9 cellular contexts compared by ENCODE assay signal in genomic region chr4:81040175-81040659, GRCh38. TPM values are rescaled to one million over a fixed set of nuclear protein-coding genes. Genes with fewer than 3 reads are reported as not detected.
DNase-seq lines count a peak whose midpoint lies in the region; ATAC-seq and TF ChIP-seq lines count a peak whose summit lies in the region.
"Had no signal": no experiment of that assay in that cellular context is flagged by ENCODE, and none has a peak within 500 bp of the region (broad histone marks: within the 10 kb centered on the region; RNA-seq: fewer than 3 reads in every experiment).

No MANE protein-coding gene starts in this region.

- H3K18ac ChIP-seq in H9 (ENCODE audit: insufficient read length, low read depth, low read length) (no peak overlapping the region), neuronal stem cell (ENCODE audit: low read length) (no peak overlapping the region)

- H2BK20ac ChIP-seq in H9 (ENCODE audit: low read depth, low read length, poor library complexity, severe bottlenecking) = no peak overlapping the region

- H3K56ac ChIP-seq in H9 (ENCODE audit: insufficient read length, low read depth, low read length) = no peak overlapping the region

- H3K4me1 ChIP-seq in H9 (ENCODE audit: insufficient read depth, low read length) = no peaks in the 10 kb centered on the region
- H3K4me1 ChIP-seq in neuronal stem cell (ENCODE audit: control insufficient read depth in 2 of 2, insufficient read depth in 1 of 2, low read depth in 1 of 2, low read length in 2 of 2) = no peaks in the 10 kb centered on the region

- H2BK12ac ChIP-seq in H9 (ENCODE audit: insufficient read length, low read depth, low read length) (no peak overlapping the region), neuronal stem cell (ENCODE audit: low read length) (no peak overlapping the region)

- H3K23ac ChIP-seq in H9 (ENCODE audit: insufficient read length, low read depth, low read length) (no peak overlapping the region), neuronal stem cell (ENCODE audit: low read depth, low read length, poor library complexity) (no peak overlapping the region)

- H4K8ac ChIP-seq in H9 (replicated peaks; ENCODE audit: insufficient read length, low read depth, low read length) (no peak overlapping the region), neuronal stem cell (ENCODE audit: low read depth, low read length) (no peak overlapping the region)

- H3K23me2 ChIP-seq in H9 (ENCODE audit: insufficient read length, low read depth, low read length, poor library complexity, severe bottlenecking) = no peaks in the 10 kb centered on the region

- peaks cover 0 to 3% of the 10 kb centered on the region in 2 experiments; a peak in 1 of 4 replicates for H3K4me1 Mint-ChIP-seq in H9
- no peaks in the 10 kb centered on the region for H3K4me1 Mint-ChIP-seq in endothelial cell (ENCODE audit: unreplicated experiment)
- H3K4me1 Mint-ChIP-seq in stimulated activated effector memory CD8-positive, alpha-beta T cell treated with anti-CD3 and anti-CD28 coated beads, Interleukin-12 subunit alpha, Interleukin-12 subunit beta, amount 100 ng/mL, for 72 hours = no peaks in the 10 kb centered on the region

- H3K9ac ChIP-seq in H9 (ENCODE audit: extremely low read depth, insufficient read length, low read length) (no peak overlapping the region), neuronal stem cell (ENCODE audit: low read depth, low read length, poor library complexity) (no peak overlapping the region)

- H2AK5ac ChIP-seq in H9 (ENCODE audit: insufficient read length, low read length) = no peak overlapping the region
- no peak overlapping the region for H2AK5ac ChIP-seq in neuronal stem cell (ENCODE audit: low read depth, low read length)

- H3K79me2 ChIP-seq in H9 (ENCODE audit: insufficient read depth, low read length) = no peaks in the 10 kb centered on the region

- no peak overlapping the region for H4K5ac ChIP-seq in H9 (ENCODE audit: insufficient read length, low read depth, low read length)

- no peaks in the 10 kb centered on the region for H3K36me3 ChIP-seq in neuronal stem cell (replicated peaks in 1 of 2; ENCODE audit: control insufficient read depth in 2 of 2, insufficient read depth in 2 of 2, low read length in 2 of 2)

- H2BK15ac ChIP-seq in H9 (ENCODE audit: low read depth, low read length) (no peak overlapping the region), neuronal stem cell (ENCODE audit: low read length) (no peak overlapping the region)

- no peaks in the 10 kb centered on the region for H3K9me3 Mint-ChIP-seq in H9
- H3K9me3 Mint-ChIP-seq in endothelial cell (ENCODE audit: unreplicated experiment) = no peaks in the 10 kb centered on the region
- no peaks in the 10 kb centered on the region for H3K9me3 Mint-ChIP-seq in stimulated activated effector memory CD8-positive, alpha-beta T cell treated with anti-CD3 and anti-CD28 coated beads, Interleukin-12 subunit alpha, Interleukin-12 subunit beta, amount 100 ng/mL, for 72 hours

- H3T11ph ChIP-seq in H9 (ENCODE audit: low read length) = no peak overlapping the region

- H3K27ac Mint-ChIP-seq in H9 (no peak overlapping the region; a peak in 1 of 7 replicates), endothelial cell (ENCODE audit: unreplicated experiment) (no peak overlapping the region)
- H3K27ac Mint-ChIP-seq in stimulated activated effector memory CD8-positive, alpha-beta T cell treated with anti-CD3 and anti-CD28 coated beads, Interleukin-12 subunit alpha, Interleukin-12 subunit beta, amount 100 ng/mL, for 72 hours = no peak overlapping the region

- no peak overlapping the region for H3K14ac ChIP-seq in H9 (ENCODE audit: insufficient read depth, low read length)
- no peak overlapping the region for H3K14ac ChIP-seq in neuronal stem cell (ENCODE audit: low read length)

- no peaks in the 10 kb centered on the region for H3K27me3 ChIP-seq in H9 (ENCODE audit: insufficient read depth, low read length)
- no peaks in the 10 kb centered on the region for H3K27me3 ChIP-seq in neuronal stem cell (ENCODE audit: control insufficient read depth in 3 of 3, insufficient read depth in 3 of 3, low read depth in 1 of 3, low read length in 3 of 3)

- no peaks in the 10 kb centered on the region for H4K20me1 ChIP-seq in H9 (ENCODE audit: control insufficient read depth, insufficient read depth, insufficient read length)

- H3K27me3 Mint-ChIP-seq in H9 (ENCODE audit: low read depth) (peaks cover 19% of the 10 kb centered on the region; the same call in 1 of the 2 replicates), endothelial cell (ENCODE audit: unreplicated experiment) (no peaks in the 10 kb centered on the region)

- DNase-seq in NCI-H2081 (lab: John Stamatoyannopoulos, UW) (peak; percentile 14 to 27), NCI-H2081 treated with DMSO at 0.1 percent for 48 hours (lab: John Stamatoyannopoulos, UW) (no peak), H9 (no peak), NCI-H748 treated with DMSO at 0.1 percent for 48 hours (lab: John Stamatoyannopoulos, UW) (peak; percentile 14), endothelial cell (ENCODE audit: low spot score) (peak; percentile 20), neuronal stem cell (ENCODE audit: low spot score) (no peak)
- no peak for DNase-seq in stimulated activated effector memory CD8-positive, alpha-beta T cell treated with anti-CD3 and anti-CD28 coated beads, Interleukin-12 subunit alpha, Interleukin-12 subunit beta, amount 100 ng/mL, for 72 hours (ENCODE audit: low spot score in 2 of 2)

- H3K79me1 ChIP-seq in H9 (ENCODE audit: insufficient read depth, low read depth, low read length, poor library complexity, severe bottlenecking) = no peaks in the 10 kb centered on the region
- no peaks in the 10 kb centered on the region for H3K79me1 ChIP-seq in neuronal stem cell (ENCODE audit: low read depth, low read length)

- H2AFZ ChIP-seq in H9 (ENCODE audit: low read length) (peak overlapping the region; percentile 57), neuronal stem cell (ENCODE audit: low read length) (peak overlapping the region; percentile 21)

- no peak for ATAC-seq in HG02610 (IDR thresholded peaks at IDR 0.05; ENCODE audit: unreplicated experiment)
- no peak for ATAC-seq in stimulated activated effector memory CD8-positive, alpha-beta T cell treated with anti-CD3 and anti-CD28 coated beads, Interleukin-12 subunit alpha, Interleukin-12 subunit beta, amount 100 ng/mL, for 72 hours

- H3K4me3 ChIP-seq in neuronal stem cell (ENCODE audit: low read length in 2 of 2) = no peak overlapping the region

- H3K36me3 Mint-ChIP-seq in H9 (ENCODE audit: insufficient read depth in 1 of 3, low read depth in 3 of 3) (no peaks in the 10 kb centered on the region), endothelial cell (ENCODE audit: low read depth, unreplicated experiment) (no peaks in the 10 kb centered on the region)
- no peaks in the 10 kb centered on the region for H3K36me3 Mint-ChIP-seq in stimulated activated effector memory CD8-positive, alpha-beta T cell treated with anti-CD3 and anti-CD28 coated beads, Interleukin-12 subunit alpha, Interleukin-12 subunit beta, amount 100 ng/mL, for 72 hours

- H3K4ac ChIP-seq in H9 (ENCODE audit: low read depth, low read length) (no peak overlapping the region), neuronal stem cell (ENCODE audit: low read length) (no peak overlapping the region)

- no peak overlapping the region for H2BK5ac ChIP-seq in H9 (ENCODE audit: insufficient read length, low read length)
- H2BK5ac ChIP-seq in neuronal stem cell (ENCODE audit: low read length) = no peak overlapping the region

- H2BK120ac ChIP-seq in H9 (ENCODE audit: low read depth, low read length, poor library complexity, severe bottlenecking) (no peak overlapping the region), neuronal stem cell (ENCODE audit: low read depth, low read length) (no peak overlapping the region)

- H3K27ac ChIP-seq in H9 (ENCODE audit: insufficient read length, low read depth, low read length) = no peak overlapping the region
- no peak overlapping the region for H3K27ac ChIP-seq in neuronal stem cell (replicated peaks; ENCODE audit: low read length)

- no peak overlapping the region for H4K91ac ChIP-seq in H9 (ENCODE audit: insufficient read length, low read depth, low read length)
- H4K91ac ChIP-seq in neuronal stem cell (ENCODE audit: low read depth, low read length, poor library complexity) = no peak overlapping the region

- H3K4me3 Mint-ChIP-seq in H9 = no peak overlapping the region
- no peak overlapping the region for H3K4me3 Mint-ChIP-seq in endothelial cell (ENCODE audit: unreplicated experiment)
- no peak overlapping the region for H3K4me3 Mint-ChIP-seq in stimulated activated effector memory CD8-positive, alpha-beta T cell treated with anti-CD3 and anti-CD28 coated beads, Interleukin-12 subunit alpha, Interleukin-12 subunit beta, amount 100 ng/mL, for 72 hours

- no CpG with 5 or more reads among the region's 4 CpGs for WGBS in H9 (ENCODE audit: extremely low coverage, insufficient read length, low lambda C conversion rate)
- no CpG with 5 or more reads among the region's 4 CpGs for WGBS in neuronal stem cell (ENCODE audit: extremely low coverage in 2 of 2, insufficient read length in 2 of 2, insufficient replicate concordance in 1 of 2), 2 donors

- TF ChIP-seq CTCF in H9 (conservative IDR thresholded peaks at IDR 0.05) (peak; percentile 84), endothelial cell (IDR thresholded peaks at IDR 0.05; ENCODE audit: unreplicated experiment) (peak; percentile 83)

- H3K4me2 ChIP-seq in H9 (ENCODE audit: insufficient read depth, insufficient read length, low read length) = no peak overlapping the region
- no peak overlapping the region for H3K4me2 ChIP-seq in neuronal stem cell (ENCODE audit: insufficient read depth, low read length, poor library complexity, severe bottlenecking)

- H3K9me3 ChIP-seq in H9 (ENCODE audit: control insufficient read depth, low read depth, low read length) (no peaks in the 10 kb centered on the region), neuronal stem cell (replicated peaks in 1 of 2; ENCODE audit: control insufficient read depth in 2 of 2, insufficient read depth in 1 of 2, low read depth in 1 of 2, low read length in 2 of 2) (no peaks in the 10 kb centered on the region)

RNA-seq across cellular contexts. Expression of gene BMP3, which starts 9.7 kb away (rescaled TPM):
- total RNA-seq in H9 (2021) (not detected in 2 replicates), endothelial cell (ENCODE audit: unreplicated experiment) (not detected)
- 0.13 TPM for polyA plus RNA-seq in neuronal stem cell (2013, experiment 1 of 2)
- 0.15 TPM for polyA plus RNA-seq in neuronal stem cell (2013, experiment 2 of 2)
- total RNA-seq: Daoy had no signal

Comparison
In these comparisons a context has a peak if more than half of its experiments do, and no peak if none do; other contexts are left out.
1. DNase-seq: peak in NCI-H2081 (2 of 2), NCI-H748 treated with DMSO at 0.1 percent for 48 hours (single experiment) and endothelial cell (single experiment); none in NCI-H2081 treated with DMSO at 0.1 percent for 48 hours (single experiment), H9 (single experiment), neuronal stem cell (single experiment) and stimulated activated effector memory CD8-positive, alpha-beta T cell treated with anti-CD3 and anti-CD28 coated beads, Interleukin-12 subunit alpha, Interleukin-12 subunit beta, amount 100 ng/mL, for 72 hours (0 of 2).